ENCODE assay signal across 7 cellular contexts in genomic region chr11:128299132-128299726, GRCh38.
A peak's percentile ranks its signal among the peaks of the same experiment; 100 is the strongest.
DNase-seq lines count a peak whose midpoint lies in the region; ATAC-seq and TF ChIP-seq lines count a peak whose summit lies in the region.

No MANE protein-coding gene starts in this region.

- H3K27me3 Mint-ChIP-seq in stimulated activated naive CD8-positive, alpha-beta T cell treated with anti-CD3 and anti-CD28 coated beads, Interleukin-15, amount 100 ng/mL, for 72 hours, result no peaks in the 10 kb centered on the region

- peak overlapping the region; percentile 95 to 96 for H3K27ac Mint-ChIP-seq in stimulated activated naive CD8-positive, alpha-beta T cell treated with anti-CD3 and anti-CD28 coated beads, Interleukin-15, amount 100 ng/mL, for 72 hours

- TF ChIP-seq CTCF in fibroblast of the aortic adventitia (IDR thresholded peaks at IDR 0.05; ENCODE audit: insufficient read depth, low read length), result no peak

- H3K4me3 ChIP-seq in fibroblast of the aortic adventitia (ENCODE audit: low read depth, low read length), result no peak overlapping the region

- H3K4me3 Mint-ChIP-seq in stimulated activated naive CD8-positive, alpha-beta T cell treated with anti-CD3 and anti-CD28 coated beads, Interleukin-15, amount 100 ng/mL, for 72 hours, result peak overlapping the region; percentile 74 to 94

- H3K9me3 Mint-ChIP-seq in stimulated activated naive CD8-positive, alpha-beta T cell treated with anti-CD3 and anti-CD28 coated beads, Interleukin-15, amount 100 ng/mL, for 72 hours, result peaks cover 15 to 17% of the 10 kb centered on the region in 2 donors

- DNase-seq in NAMALWA (ENCODE audit: low spot score) (peak; percentile 24), fibroblast of the aortic adventitia (ENCODE audit: low read depth) (peak; percentile 51), NCI-H187 (lab: John Stamatoyannopoulos, UW) (no peak), DMS 273 treated with DMSO at 0.1 percent for 48 hours (lab: John Stamatoyannopoulos, UW) (no peak)
- DNase-seq in stimulated activated naive CD8-positive, alpha-beta T cell treated with anti-CD3 and anti-CD28 coated beads, Interleukin-15, amount 100 ng/mL, for 72 hours, result peak in 1 of 2 donors; percentile 45
- no peak for DNase-seq in activated CD8-positive, alpha-beta memory T cell treated with anti-CD3 and anti-CD28 coated beads, Interleukin-2, amount 50 U/mL, for 4 hours

- ATAC-seq in GM19395 (IDR thresholded peaks at IDR 0.05; ENCODE audit: unreplicated experiment), result peak; percentile 31
- peak; percentile 29 for ATAC-seq in stimulated activated naive CD8-positive, alpha-beta T cell treated with anti-CD3 and anti-CD28 coated beads, Interleukin-15, amount 100 ng/mL, for 72 hours

- peaks cover 74% of the 10 kb centered on the region for H3K4me1 Mint-ChIP-seq in stimulated activated naive CD8-positive, alpha-beta T cell treated with anti-CD3 and anti-CD28 coated beads, Interleukin-15, amount 100 ng/mL, for 72 hours

Comparison
In these comparisons a context has a peak if more than half of its experiments do, and no peak if none do; other contexts are left out.
1. DNase-seq: peak in NAMALWA (single experiment) and fibroblast of the aortic adventitia (single experiment); none in activated CD8-positive, alpha-beta memory T cell treated with anti-CD3 and anti-CD28 coated beads, Interleukin-2, amount 50 U/mL, for 4 hours (single experiment), NCI-H187 (0 of 2) and DMS 273 treated with DMSO at 0.1 percent for 48 hours (single experiment).